In the genomic region with DNA sequence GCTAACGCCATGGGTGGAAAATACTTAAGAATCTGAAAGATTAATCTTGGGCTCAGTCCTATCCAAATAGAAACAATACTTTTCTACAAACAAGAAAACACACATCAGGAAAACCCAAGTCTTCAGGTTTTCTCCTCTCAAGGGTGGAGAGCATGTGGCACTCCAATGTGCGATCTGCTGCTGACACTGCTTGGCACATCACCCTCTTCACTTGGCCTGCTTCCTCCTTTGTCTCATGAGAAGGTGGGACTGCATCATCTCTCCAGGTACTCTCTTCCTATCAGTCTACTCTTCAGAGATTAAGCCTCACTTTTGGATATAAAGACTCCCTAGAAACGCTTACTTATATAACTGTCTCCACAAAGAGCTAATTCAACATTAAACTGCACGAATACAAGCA, we compare ENCODE assay signal across 1 cellular context.
TF ChIP-seq lines count a peak whose summit lies in the region.

No MANE protein-coding gene starts in this region.

TF ChIP-seq in HepG2, 621 proteins besides CTCF, POLR2A, EP300 and RAD21:
- TF ChIP-seq THYN1 (CRISPR knock-in tag; IDR thresholded peaks at IDR 0.05; ENCODE audit: borderline replicate concordance, low read depth) (no peak), POGZ (CRISPR knock-in tag; IDR thresholded peaks at IDR 0.05) (no peak), ZFP82 (CRISPR knock-in tag; IDR thresholded peaks at IDR 0.05; ENCODE audit: borderline replicate concordance) (no peak), ZFAT (CRISPR knock-in tag; conservative IDR thresholded peaks at IDR 0.05) (no peak), KLF9 (CRISPR knock-in tag; IDR thresholded peaks at IDR 0.05; ENCODE audit: low read depth) (no peak), ZZZ3 (CRISPR knock-in tag; IDR thresholded peaks at IDR 0.05; ENCODE audit: borderline replicate concordance) (no peak), HMGA1 (CRISPR knock-in tag; conservative IDR thresholded peaks at IDR 0.05) (no peak), SMC3 (IDR thresholded peaks at IDR 0.05; ENCODE audit: low read length) (no peak), NFIB (CRISPR knock-in tag; IDR thresholded peaks at IDR 0.05; ENCODE audit: borderline replicate concordance) (no peak)
- TF ChIP-seq, protein P1, sequence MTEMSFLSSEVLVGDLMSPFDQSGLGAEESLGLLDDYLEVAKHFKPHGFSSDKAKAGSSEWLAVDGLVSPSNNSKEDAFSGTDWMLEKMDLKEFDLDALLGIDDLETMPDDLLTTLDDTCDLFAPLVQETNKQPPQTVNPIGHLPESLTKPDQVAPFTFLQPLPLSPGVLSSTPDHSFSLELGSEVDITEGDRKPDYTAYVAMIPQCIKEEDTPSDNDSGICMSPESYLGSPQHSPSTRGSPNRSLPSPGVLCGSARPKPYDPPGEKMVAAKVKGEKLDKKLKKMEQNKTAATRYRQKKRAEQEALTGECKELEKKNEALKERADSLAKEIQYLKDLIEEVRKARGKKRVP (CRISPR knock-in tag; IDR thresholded peaks at IDR 0.05) = no peak
- TF ChIP-seq, protein P2, sequence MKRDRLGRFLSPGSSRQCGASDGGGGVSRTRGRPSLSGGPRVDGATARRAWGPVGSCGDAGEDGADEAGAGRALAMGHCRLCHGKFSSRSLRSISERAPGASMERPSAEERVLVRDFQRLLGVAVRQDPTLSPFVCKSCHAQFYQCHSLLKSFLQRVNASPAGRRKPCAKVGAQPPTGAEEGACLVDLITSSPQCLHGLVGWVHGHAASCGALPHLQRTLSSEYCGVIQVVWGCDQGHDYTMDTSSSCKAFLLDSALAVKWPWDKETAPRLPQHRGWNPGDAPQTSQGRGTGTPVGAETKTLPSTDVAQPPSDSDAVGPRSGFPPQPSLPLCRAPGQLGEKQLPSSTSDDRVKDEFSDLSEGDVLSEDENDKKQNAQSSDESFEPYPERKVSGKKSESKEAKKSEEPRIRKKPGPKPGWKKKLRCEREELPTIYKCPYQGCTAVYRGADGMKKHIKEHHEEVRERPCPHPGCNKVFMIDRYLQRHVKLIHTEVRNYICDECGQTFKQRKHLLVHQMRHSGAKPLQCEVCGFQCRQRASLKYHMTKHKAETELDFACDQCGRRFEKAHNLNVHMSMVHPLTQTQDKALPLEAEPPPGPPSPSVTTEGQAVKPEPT (CRISPR knock-in tag; IDR thresholded peaks at IDR 0.05; ENCODE audit: low read depth) = no peak
